Comparison of ENCODE assay signal across 8 cellular contexts in genomic region chr6:99613705-99614429, GRCh38. TPM values are rescaled to one million over a fixed set of nuclear protein-coding genes. Genes with fewer than 3 reads are reported as not detected.
DNase-seq lines count a peak whose midpoint lies in the region; ATAC-seq and TF ChIP-seq lines count a peak whose summit lies in the region.

No MANE protein-coding gene starts in this region.

- no peak overlapping the region for H3K27ac ChIP-seq in right lobe of liver
- H3K27ac ChIP-seq in tibial nerve = no peak overlapping the region

- no peaks in the 10 kb centered on the region for H3K9me3 ChIP-seq in right lobe of liver
- no peaks in the 10 kb centered on the region for H3K9me3 ChIP-seq in tibial nerve

- peak overlapping the region; percentile 21 for H3K4me3 ChIP-seq in astrocyte of the cerebellum (ENCODE audit: low read depth, low read length)
- peak overlapping the region; percentile 22 to 37 (median 35) for H3K4me3 ChIP-seq in right lobe of liver
- peak overlapping the region; percentile 26 to 58 (median 38) for H3K4me3 ChIP-seq in tibial nerve

- H3K27me3 ChIP-seq in right lobe of liver (peaks cover 25 to 38% of the 10 kb centered on the region in 2 donors), tibial nerve (peaks cover 0 to 98% of the 10 kb centered on the region in 2 donors)

- H3K36me3 ChIP-seq in right lobe of liver (no peaks in the 10 kb centered on the region), tibial nerve (no peaks in the 10 kb centered on the region)

- ATAC-seq in HG02623 (IDR thresholded peaks at IDR 0.05; ENCODE audit: unreplicated experiment) = peak; percentile 49
- ATAC-seq in right lobe of liver = peak; percentile 50 to 56 (median 52)

- TF ChIP-seq EP300 in tibial nerve (IDR thresholded peaks at IDR 0.05) = no peak

- TF ChIP-seq CTCF in astrocyte of the cerebellum (IDR thresholded peaks at IDR 0.05; ENCODE audit: low read depth, low read length, missing control alignments) (no peak), right lobe of liver (IDR thresholded peaks at IDR 0.05) (no peak), tibial nerve (IDR thresholded peaks at IDR 0.05) (no peak)

- peak; percentile 46 for DNase-seq in activated T-cell treated with anti-CD3 and anti-CD28 coated beads, Interleukin-2, amount 50 U/mL, for 1 hour
- DNase-seq in activated T-cell treated with anti-CD3 and anti-CD28 coated beads for 4 hours (no peak), NCI-H1694 treated with DMSO at 0.1 percent for 48 hours (lab: John Stamatoyannopoulos, UW) (peak; percentile 33), astrocyte of the cerebellum (ENCODE audit: low read depth) (no peak), right lobe of liver (no peak), tibial nerve (ENCODE audit: low spot score in 2 of 2) (no peak), amygdala (lab: John Stamatoyannopoulos, UW) (no peak)

- TF ChIP-seq POLR2A in right lobe of liver (IDR thresholded peaks at IDR 0.05) = no peak
- no peak for TF ChIP-seq POLR2A in tibial nerve (IDR thresholded peaks at IDR 0.05)

- WGBS in right lobe of liver (ENCODE audit: insufficient coverage, low coverage, low lambda C conversion rate, missing lambda C conversion rate) = 3% methylated on average over 7 of the region's 82 CpGs
- WGBS in tibial nerve, 2 donors = 1% methylated on average over 32 to 37 of the region's 82 CpGs

- in situ Hi-C loops in astrocyte of the cerebellum (cut with HindIII; ENCODE audit: low sequenced_read_pairs) = no loop called here

- peaks cover 0 to 20% (median 2%) of the 10 kb centered on the region in 4 donors for H3K4me1 ChIP-seq in right lobe of liver
- H3K4me1 ChIP-seq in tibial nerve = peaks cover 0 to 33% (median 15%) of the 10 kb centered on the region in 4 donors

- intact Hi-C loops in right lobe of liver (cut with DNase I) = no loop called here

RNA-seq across cellular contexts. Expression of gene PRDM13, which starts 7.2 kb away (rescaled TPM):
- total RNA-seq in right lobe of liver (not detected), tibial nerve (not detected)

RNA-seq across cellular contexts. Expression of gene CCNC, which starts 45.4 kb away (rescaled TPM):
- total RNA-seq in right lobe of liver = 10 to 100 TPM; 30.8 to 45.5 (median 36.0) TPM
- 10 to 100 TPM; 22.7 to 48.3 (median 30.3) TPM for total RNA-seq in tibial nerve

Comparison
In these comparisons a context has a peak if more than half of its experiments do, and no peak if none do; other contexts are left out.
1. DNase-seq: peak in activated T-cell treated with anti-CD3 and anti-CD28 coated beads, Interleukin-2, amount 50 U/mL, for 1 hour (single experiment) and NCI-H1694 treated with DMSO at 0.1 percent for 48 hours (single experiment); none in activated T-cell treated with anti-CD3 and anti-CD28 coated beads for 4 hours (single experiment), astrocyte of the cerebellum (single experiment), right lobe of liver (0 of 3), tibial nerve (0 of 2) and amygdala (0 of 56).
2. Peak in every context shown above with its lines, with median percentiles within 50 percentile points of each other: H3K4me3 ChIP-seq.